Comparison of ENCODE assay signal across 1 cellular context in genomic region chr1:234643850-234644134, GRCh38.
TF ChIP-seq lines count a peak whose summit lies in the region.

No MANE protein-coding gene starts in this region.

TF ChIP-seq in K562, 482 proteins besides CTCF, POLR2A, EP300 and RAD21 (continued from another document):
- TF ChIP-seq ZNF318 (IDR thresholded peaks at IDR 0.05; ENCODE audit: borderline replicate concordance in 1 of 2, low read depth in 1 of 2) = 0 out of 4 replicates have a peak, but pooled peaks of 1 of the 2 experiments have one; percentile 33
- no peak for TF ChIP-seq MITF (IDR thresholded peaks at IDR 0.05)
- TF ChIP-seq ZNF740 (CRISPR knock-in tag; IDR thresholded peaks at IDR 0.05) = no peak
- TF ChIP-seq ZNF740 (tag; IDR thresholded peaks at IDR 0.05) = no peak
- no peak for TF ChIP-seq PPARD (CRISPR knock-in tag; IDR thresholded peaks at IDR 0.05)
- TF ChIP-seq YBX1 (IDR thresholded peaks at IDR 0.05) = no peak
- no peak for TF ChIP-seq ZNF41 (CRISPR knock-in tag; conservative IDR thresholded peaks at IDR 0.05)
- TF ChIP-seq CREB3L1 (IDR thresholded peaks at IDR 0.05; ENCODE audit: borderline replicate concordance, low read depth) = no peak
- TF ChIP-seq GMEB1 (CRISPR knock-in tag; IDR thresholded peaks at IDR 0.05) = no peak
- no peak for TF ChIP-seq LEF1 (IDR thresholded peaks at IDR 0.05)
- no peak for TF ChIP-seq SAFB (IDR thresholded peaks at IDR 0.05; ENCODE audit: borderline replicate concordance, low read depth, low read length)
- TF ChIP-seq POLR2B (IDR thresholded peaks at IDR 0.05; ENCODE audit: low read depth, partially characterized antibody) = no peak
- TF ChIP-seq ZNF830 (CRISPR knock-in tag; IDR thresholded peaks at IDR 0.05) = no peak
TF ChIP-seq in K562: peak in this region for 10.
